ENCODE assay signal across 10 cellular contexts in genomic region chr17:78706271-78706915, GRCh38.
DNase-seq lines count a peak whose midpoint lies in the region; ATAC-seq and TF ChIP-seq lines count a peak whose summit lies in the region.
"Had no signal": no experiment of that assay in that cellular context is flagged by ENCODE, and none has a peak within 500 bp of the region (broad histone marks: within the 10 kb centered on the region; RNA-seq: fewer than 3 reads in every experiment).

No MANE protein-coding gene starts in this region.

- peaks cover 63% of the 10 kb centered on the region for H3K36me3 ChIP-seq in CD8-positive, alpha-beta T cell (ENCODE audit: insufficient read depth, low read length)

- H3K9me3 ChIP-seq in CD8-positive, alpha-beta T cell (ENCODE audit: low read length) = no peaks in the 10 kb centered on the region
- H3K9me3 ChIP-seq: neutrophil had no signal

- no peak for TF ChIP-seq CTCF in CD8-positive, alpha-beta T cell (IDR thresholded peaks at IDR 0.05)

- no peak overlapping the region for H3K4me3 ChIP-seq in CD8-positive, alpha-beta T cell (ENCODE audit: low read depth, low read length)

- ATAC-seq in HG03045 (IDR thresholded peaks at IDR 0.05; ENCODE audit: unreplicated experiment) = peak; percentile 52
- peak; percentile 77 to 78 for ATAC-seq in stimulated activated naive B cell treated with anti-CD40 and anti-IgM and Interleukin-4, amounts not matched to agents 10 μg/mL and 1 μg/mL and 100 μg/mL, for 72 hours (replicated peaks)
- ATAC-seq in CD8-positive, alpha-beta T cell = no peak
- ATAC-seq in HG02588 (IDR thresholded peaks at IDR 0.05; ENCODE audit: unreplicated experiment) = no peak

- H3K4me3 Mint-ChIP-seq in activated T-cell treated with anti-CD3 and anti-CD28 coated beads, Interleukin-2, amount 50 U/mL, for 24 hours = no peak overlapping the region
- no peak overlapping the region for H3K4me3 Mint-ChIP-seq in stimulated activated naive B cell treated with anti-CD40 and anti-IgM and Interleukin-4, amounts not matched to agents 10 μg/mL and 1 μg/mL and 100 μg/mL, for 72 hours
- no peak overlapping the region for H3K4me3 Mint-ChIP-seq in CD8-positive, alpha-beta T cell

- CTCF ChIA-PET in CD8-positive, alpha-beta T cell (lab: Charles Lee) = interaction anchor here (1.2 to 3.6 kb wide), 6 partner anchors 9 to 41 kb away, joined by 4 to 26 read pairs (median 20); no protein-coding TSS in a partner anchor

- H3K27ac Mint-ChIP-seq in activated T-cell treated with anti-CD3 and anti-CD28 coated beads, Interleukin-2, amount 50 U/mL, for 24 hours = peak overlapping the region; percentile 80
- H3K27ac Mint-ChIP-seq in stimulated activated naive B cell treated with anti-CD40 and anti-IgM and Interleukin-4, amounts not matched to agents 10 μg/mL and 1 μg/mL and 100 μg/mL, for 72 hours = no peak overlapping the region
- no peak overlapping the region for H3K27ac Mint-ChIP-seq in CD8-positive, alpha-beta T cell

- H3K27me3 ChIP-seq in CD8-positive, alpha-beta T cell (ENCODE audit: insufficient read depth, low read length) = no peaks in the 10 kb centered on the region
- H3K27me3 ChIP-seq: neutrophil had no signal

- H3K27ac ChIP-seq in CD8-positive, alpha-beta T cell (ENCODE audit: low read depth, low read length) = no peak overlapping the region
- H3K27ac ChIP-seq: neutrophil had no signal

- H3K36me3 Mint-ChIP-seq in activated T-cell treated with anti-CD3 and anti-CD28 coated beads, Interleukin-2, amount 50 U/mL, for 24 hours (ENCODE audit: low read depth) = peaks cover 81% of the 10 kb centered on the region
- peaks cover 49 to 60% of the 10 kb centered on the region in 2 donors for H3K36me3 Mint-ChIP-seq in stimulated activated naive B cell treated with anti-CD40 and anti-IgM and Interleukin-4, amounts not matched to agents 10 μg/mL and 1 μg/mL and 100 μg/mL, for 72 hours
- peaks cover 84% of the 10 kb centered on the region for H3K36me3 Mint-ChIP-seq in CD8-positive, alpha-beta T cell

- H3K4me1 ChIP-seq in CD8-positive, alpha-beta T cell (ENCODE audit: insufficient read depth, low read length) = peaks cover 32% of the 10 kb centered on the region

- H3K27me3 Mint-ChIP-seq in activated T-cell treated with anti-CD3 and anti-CD28 coated beads, Interleukin-2, amount 50 U/mL, for 24 hours = no peaks in the 10 kb centered on the region
- H3K27me3 Mint-ChIP-seq in stimulated activated naive B cell treated with anti-CD40 and anti-IgM and Interleukin-4, amounts not matched to agents 10 μg/mL and 1 μg/mL and 100 μg/mL, for 72 hours = no peaks in the 10 kb centered on the region
- H3K27me3 Mint-ChIP-seq in CD8-positive, alpha-beta T cell (ENCODE audit: low read depth) = no peaks in the 10 kb centered on the region

- POLR2A ChIA-PET in CD8-positive, alpha-beta T cell (lab: Charles Lee) = interaction anchor here (0.5 to 1.4 kb wide), 2 partner anchors 16 to 40 kb away, joined by 3 to 5 read pairs; no protein-coding TSS in a partner anchor

- H3K4me1 Mint-ChIP-seq in activated T-cell treated with anti-CD3 and anti-CD28 coated beads, Interleukin-2, amount 50 U/mL, for 24 hours (ENCODE audit: low read depth) = peaks cover 59% of the 10 kb centered on the region
- H3K4me1 Mint-ChIP-seq in stimulated activated naive B cell treated with anti-CD40 and anti-IgM and Interleukin-4, amounts not matched to agents 10 μg/mL and 1 μg/mL and 100 μg/mL, for 72 hours = peaks cover 36 to 53% of the 10 kb centered on the region in 2 donors
- peaks cover 38% of the 10 kb centered on the region for H3K4me1 Mint-ChIP-seq in CD8-positive, alpha-beta T cell (ENCODE audit: low read depth)

- H3K9me3 Mint-ChIP-seq in activated T-cell treated with anti-CD3 and anti-CD28 coated beads, Interleukin-2, amount 50 U/mL, for 24 hours = no peaks in the 10 kb centered on the region
- no peaks in the 10 kb centered on the region for H3K9me3 Mint-ChIP-seq in stimulated activated naive B cell treated with anti-CD40 and anti-IgM and Interleukin-4, amounts not matched to agents 10 μg/mL and 1 μg/mL and 100 μg/mL, for 72 hours
- H3K9me3 Mint-ChIP-seq in CD8-positive, alpha-beta T cell = no peaks in the 10 kb centered on the region

- DNase-seq in activated T-cell treated with anti-CD3 and anti-CD28 coated beads, Interleukin-2, amount 50 U/mL, for 24 hours = no peak
- DNase-seq in activated T-cell treated with anti-CD3 and anti-CD28 coated beads, Interleukin-2, amount 50 U/mL, for 1 hour = no peak
- DNase-seq in RPMI7951 (ENCODE audit: low read depth) (peak; percentile 15), ureter (ENCODE audit: low spot score) (no peak)
- peak; percentile 47 for DNase-seq in stimulated activated naive B cell treated with anti-CD40 and anti-IgM and Interleukin-4, amounts not matched to agents 10 μg/mL and 1 μg/mL and 100 μg/mL, for 72 hours
- no peak for DNase-seq in CD8-positive, alpha-beta T cell
- DNase-seq: NK-92 treated with Interleukin-12 subunit alpha and Interleukin-12 subunit beta, amount 100 ng/mL, for 24 hours had no signal

- intact Hi-C loops in CD8-positive, alpha-beta T cell (cut with DNase I, micrococcal nuclease) = loop anchor here in 1 of 2 experiments (10.0 kb wide), 1 partner anchor 212 kb away; no protein-coding TSS in a partner anchor

Comparison
In these comparisons a context has a peak if more than half of its experiments do, and no peak if none do; other contexts are left out.
1. DNase-seq: peak in RPMI7951 (single experiment) and stimulated activated naive B cell treated with anti-CD40 and anti-IgM and Interleukin-4, amounts not matched to agents 10 μg/mL and 1 μg/mL and 100 μg/mL, for 72 hours (single experiment); none in activated T-cell treated with anti-CD3 and anti-CD28 coated beads, Interleukin-2, amount 50 U/mL, for 24 hours (single experiment), activated T-cell treated with anti-CD3 and anti-CD28 coated beads, Interleukin-2, amount 50 U/mL, for 1 hour (single experiment), CD8-positive, alpha-beta T cell (0 of 7) and ureter (single experiment).
2. ATAC-seq: peak in HG03045 (single experiment) and stimulated activated naive B cell treated with anti-CD40 and anti-IgM and Interleukin-4, amounts not matched to agents 10 μg/mL and 1 μg/mL and 100 μg/mL, for 72 hours (2 of 2); none in CD8-positive, alpha-beta T cell (single experiment) and HG02588 (single experiment).